ENCODE assay signal across 8 cellular contexts in the genomic region with DNA sequence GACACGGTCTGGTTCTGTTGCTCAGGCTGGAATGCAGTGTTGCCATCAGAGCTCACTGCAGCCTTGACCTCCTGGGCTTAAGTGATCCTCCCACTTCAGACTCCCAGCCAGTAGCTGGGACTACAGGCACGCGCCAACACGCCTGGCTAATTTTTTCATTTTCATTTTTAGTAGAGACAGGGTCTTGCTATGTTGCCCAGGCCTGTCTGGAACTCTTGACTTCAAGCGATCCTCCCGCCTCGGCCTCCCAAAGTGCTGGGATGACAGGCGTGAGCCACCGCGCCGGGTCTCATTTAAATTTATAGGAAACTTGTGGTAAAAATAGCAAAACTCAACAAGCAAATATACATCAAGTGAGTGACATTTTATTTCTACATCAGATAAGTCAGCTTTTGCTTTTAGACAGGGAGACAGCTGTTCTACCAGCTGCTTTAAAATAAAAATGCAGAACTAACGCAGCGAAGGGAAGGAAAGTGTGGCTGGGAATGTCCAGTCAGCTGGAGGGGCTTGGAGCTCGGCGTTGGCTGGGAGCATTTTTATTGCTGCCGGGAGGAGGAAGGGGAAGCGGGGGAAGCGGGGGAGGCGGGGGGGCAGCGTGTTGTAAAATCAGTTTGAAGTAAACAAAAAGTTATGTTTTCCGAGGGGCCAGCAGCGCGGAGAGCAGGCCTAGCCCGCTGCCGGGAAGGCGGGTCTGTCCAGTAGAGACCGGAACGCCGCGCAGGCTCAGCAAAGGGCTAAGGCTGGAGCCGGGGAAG. TPM values are rescaled to one million over a fixed set of nuclear protein-coding genes. Genes with fewer than 3 reads are reported as not detected.
DNase-seq lines count a peak whose midpoint lies in the region; ATAC-seq, FAIRE-seq and TF ChIP-seq lines count a peak whose summit lies in the region.

No MANE protein-coding gene starts in this region.

- 21 to 26% methylated on average over 31 of the region's 31 CpGs for WGBS in pancreas, 2 donors

- peaks cover 5 to 16% (median 13%) of the 10 kb centered on the region in 3 donors for H3K4me1 ChIP-seq in pancreas

- no peaks in the 10 kb centered on the region for H3K9me3 Mint-ChIP-seq in activated CD8-positive, alpha-beta T cell treated with anti-CD3 and anti-CD28 coated beads for 36 hours

- CTCF ChIA-PET in activated CD8-positive, alpha-beta T cell treated with anti-CD3 and anti-CD28 coated beads for 36 hours (lab: Charles Lee) = interaction anchor here (1.0 to 1.1 kb wide), 2 partner anchors 31 to 324 kb away, joined by 3 read pairs; no protein-coding TSS in a partner anchor

- no peak for TF ChIP-seq CTCF in activated CD8-positive, alpha-beta T cell treated with anti-CD3 and anti-CD28 coated beads for 36 hours (IDR thresholded peaks at IDR 0.05)
- TF ChIP-seq CTCF in foreskin fibroblast (IDR thresholded peaks at IDR 0.05; ENCODE audit: low read depth, low read length) (no peak), pancreas (IDR thresholded peaks at IDR 0.05) (no peak), D721Med (IDR thresholded peaks at IDR 0.05; ENCODE audit: insufficient read depth, missing control alignments) (no peak)

- peak overlapping the region; percentile 89 to 99 (median 94) for H3K27ac ChIP-seq in pancreas

- peaks cover 2% of the 10 kb centered on the region for H3K36me3 Mint-ChIP-seq in activated CD8-positive, alpha-beta T cell treated with anti-CD3 and anti-CD28 coated beads for 36 hours (ENCODE audit: low read depth)

- DNase-seq in ELR (ENCODE audit: low read depth) = peak; percentile 19
- peak; percentile 30 for DNase-seq in activated CD8-positive, alpha-beta T cell treated with anti-CD3 and anti-CD28 coated beads for 36 hours
- DNase-seq in foreskin fibroblast = peak; percentile 38 to 57
- peak in 4 of 6 donors; percentile 18 to 25 (median 19) for DNase-seq in pancreas
- DNase-seq in D721Med (ENCODE audit: insufficient read length, low spot score) = no peak
- no peak for DNase-seq in NCI-H524 treated with DMSO at 0.1 percent for 48 hours (lab: John Stamatoyannopoulos, UW)

- POLR2A ChIA-PET in activated CD8-positive, alpha-beta T cell treated with anti-CD3 and anti-CD28 coated beads for 36 hours (lab: Charles Lee) = interaction anchor here (0.7 to 0.8 kb wide), 2 partner anchors 81 to 352 kb away, joined by 3 read pairs; a partner anchor contains a TSS

- FAIRE-seq in pancreas (lab: Jason Lieb, UNC) (no peak), D721Med (lab: Jason Lieb, UNC) (no peak)

- H3K27me3 Mint-ChIP-seq in activated CD8-positive, alpha-beta T cell treated with anti-CD3 and anti-CD28 coated beads for 36 hours = no peaks in the 10 kb centered on the region

- peak overlapping the region; percentile 85 for H3K4me3 Mint-ChIP-seq in activated CD8-positive, alpha-beta T cell treated with anti-CD3 and anti-CD28 coated beads for 36 hours

- intact Hi-C loops in activated CD8-positive, alpha-beta T cell treated with anti-CD3 and anti-CD28 coated beads for 36 hours (cut with micrococcal nuclease) = no loop called here
- intact Hi-C loops in pancreas (cut with DNase I) = no loop called here

- H3K4me1 Mint-ChIP-seq in activated CD8-positive, alpha-beta T cell treated with anti-CD3 and anti-CD28 coated beads for 36 hours (ENCODE audit: low read depth) = peaks cover 19% of the 10 kb centered on the region

- H3K27ac Mint-ChIP-seq in activated CD8-positive, alpha-beta T cell treated with anti-CD3 and anti-CD28 coated beads for 36 hours = peak overlapping the region; percentile 93

- peak overlapping the region; percentile 86 to 97 for H3K4me3 ChIP-seq in foreskin fibroblast (ENCODE audit: low read depth in 1 of 2, low read length in 2 of 2)
- H3K4me3 ChIP-seq in pancreas = peak overlapping the region; percentile 57 to 89 (median 85)

- no peaks in the 10 kb centered on the region for H3K36me3 ChIP-seq in pancreas

- H3K27me3 ChIP-seq in pancreas = no peaks in the 10 kb centered on the region

- no peaks in the 10 kb centered on the region for H3K9me3 ChIP-seq in pancreas

- peak; percentile 45 for ATAC-seq in HG03196 (IDR thresholded peaks at IDR 0.05; ENCODE audit: unreplicated experiment)
- no peak for ATAC-seq in activated CD8-positive, alpha-beta T cell treated with anti-CD3 and anti-CD28 coated beads for 36 hours
- ATAC-seq in pancreas = peak; percentile 52 to 77 (median 65)
- no peak for ATAC-seq in GM21447 (IDR thresholded peaks at IDR 0.05; ENCODE audit: unreplicated experiment)

RNA-seq across cellular contexts. Expression of a gene that starts 0.7 kb away (rescaled TPM):
- 1 to 10 TPM; 5.9 to 6.7 TPM for total RNA-seq in activated CD8-positive, alpha-beta T cell treated with anti-CD3 and anti-CD28 coated beads for 36 hours
- 10 to 100 TPM in 3 of 6 donors, 1 to 10 TPM in 3; 7.9 to 22.6 (median 9.8) TPM for total RNA-seq in pancreas
- 1 to 10 TPM; 6.3 to 9.5 TPM for polyA plus RNA-seq in pancreas

Comparison
In these comparisons a context has a peak if more than half of its experiments do, and no peak if none do; other contexts are left out.
1. DNase-seq: peak in ELR (single experiment), activated CD8-positive, alpha-beta T cell treated with anti-CD3 and anti-CD28 coated beads for 36 hours (single experiment), foreskin fibroblast (2 of 2) and pancreas (4 of 6); none in D721Med (single experiment) and NCI-H524 treated with DMSO at 0.1 percent for 48 hours (single experiment).
2. ATAC-seq: peak in HG03196 (single experiment) and pancreas (4 of 4); none in activated CD8-positive, alpha-beta T cell treated with anti-CD3 and anti-CD28 coated beads for 36 hours (single experiment) and GM21447 (single experiment).